In genomic region chr14:100085451-100085850, GRCh38 we compare ENCODE assay signal across 20 cellular contexts. TPM values are rescaled to one million over a fixed set of nuclear protein-coding genes. Genes with fewer than 3 reads are reported as not detected.
DNase-seq lines count a peak whose midpoint lies in the region; ATAC-seq lines count a peak whose summit lies in the region.
"Had no signal": no experiment of that assay in that cellular context is flagged by ENCODE, and none has a peak within 500 bp of the region (broad histone marks: within the 10 kb centered on the region; RNA-seq: fewer than 3 reads in every experiment).

No MANE protein-coding gene starts in this region.

- peaks cover 69% of the 10 kb centered on the region for H3K36me3 Mint-ChIP-seq in T-helper 1 cell treated with Interleukin-12 subunit alpha and Interleukin-12 subunit beta and Interleukin-4 antibody, amounts not matched to agents 30 μg/mL and 1 μg/mL, for 36 hours (ENCODE audit: low read depth)
- H3K36me3 Mint-ChIP-seq in activated naive CD4-positive, alpha-beta T cell treated with anti-CD3 and anti-CD28 coated beads, Interleukin-2, amount 50 U/mL, for 24 hours: peaks cover 31% of the 10 kb centered on the region
- H3K36me3 Mint-ChIP-seq in activated naive CD8-positive, alpha-beta T cell treated with anti-CD3 and anti-CD28 coated beads, Interleukin-2, amount 10 ng/mL, durations not matched to agents 7 days and 5 days: peaks cover 67% of the 10 kb centered on the region
- peaks cover 41% of the 10 kb centered on the region for H3K36me3 Mint-ChIP-seq in stimulated activated memory B cell treated with anti-CD40 and anti-IgM and Interleukin-4, amounts not matched to agents 10 μg/mL and 1 μg/mL and 100 μg/mL, for 72 hours

- DNase-seq in T-helper 1 cell (no peak), midbrain (lab: John Stamatoyannopoulos, UW) (no peak), HT-29 (ENCODE audit: low spot score) (no peak)
- no peak for DNase-seq in activated naive CD4-positive, alpha-beta T cell treated with Interleukin-2 at 50 U/mL for 16 hours
- DNase-seq in activated naive CD8-positive, alpha-beta T cell treated with anti-CD3 and anti-CD28 coated beads, Interleukin-2, amount 10 ng/mL, durations not matched to agents 7 days and 5 days: no peak
- DNase-seq: cerebellar nuclear complex, dorsolateral prefrontal cortex, left ventricle myocardium inferior, MV-4-11, NCI-H1436 treated with DMSO at 0.1 percent for 48 hours, NCI-H2107, NCI-H82, occipital lobe, SJCRH30, tibial artery had no signal

- peak overlapping the region; percentile 41 for H3K27ac Mint-ChIP-seq in T-helper 1 cell treated with Interleukin-12 subunit alpha and Interleukin-12 subunit beta and Interleukin-4 antibody, amounts not matched to agents 30 μg/mL and 1 μg/mL, for 36 hours
- peak overlapping the region; percentile 97 for H3K27ac Mint-ChIP-seq in activated naive CD4-positive, alpha-beta T cell treated with anti-CD3 and anti-CD28 coated beads, Interleukin-2, amount 50 U/mL, for 24 hours
- H3K27ac Mint-ChIP-seq in activated naive CD8-positive, alpha-beta T cell treated with anti-CD3 and anti-CD28 coated beads, Interleukin-2, amount 10 ng/mL, durations not matched to agents 7 days and 5 days: peak overlapping the region; percentile 40
- H3K27ac Mint-ChIP-seq in stimulated activated memory B cell treated with anti-CD40 and anti-IgM and Interleukin-4, amounts not matched to agents 10 μg/mL and 1 μg/mL and 100 μg/mL, for 72 hours: peak overlapping the region; percentile 42
- H3K27ac Mint-ChIP-seq: GM23338 had no signal

- ATAC-seq in activated naive CD8-positive, alpha-beta T cell treated with anti-CD3 and anti-CD28 coated beads, Interleukin-2, amount 10 ng/mL, durations not matched to agents 7 days and 5 days (ENCODE audit: low read depth): no peak
- ATAC-seq in stimulated activated memory B cell treated with anti-CD40 and anti-IgM and Interleukin-4, amounts not matched to agents 10 μg/mL and 1 μg/mL and 100 μg/mL, for 72 hours: no peak
- ATAC-seq: GM23338 had no signal

- no peaks in the 10 kb centered on the region for H3K9me3 Mint-ChIP-seq in T-helper 1 cell treated with Interleukin-12 subunit alpha and Interleukin-12 subunit beta and Interleukin-4 antibody, amounts not matched to agents 30 μg/mL and 1 μg/mL, for 36 hours
- H3K9me3 Mint-ChIP-seq in activated naive CD4-positive, alpha-beta T cell treated with anti-CD3 and anti-CD28 coated beads, Interleukin-2, amount 50 U/mL, for 24 hours: no peaks in the 10 kb centered on the region
- no peaks in the 10 kb centered on the region for H3K9me3 Mint-ChIP-seq in activated naive CD8-positive, alpha-beta T cell treated with anti-CD3 and anti-CD28 coated beads, Interleukin-2, amount 10 ng/mL, durations not matched to agents 7 days and 5 days
- no peaks in the 10 kb centered on the region for H3K9me3 Mint-ChIP-seq in stimulated activated memory B cell treated with anti-CD40 and anti-IgM and Interleukin-4, amounts not matched to agents 10 μg/mL and 1 μg/mL and 100 μg/mL, for 72 hours
- H3K9me3 Mint-ChIP-seq: CD14-positive monocyte, GM23338 had no signal

- peaks cover 80% of the 10 kb centered on the region for H3K4me1 Mint-ChIP-seq in T-helper 1 cell treated with Interleukin-12 subunit alpha and Interleukin-12 subunit beta and Interleukin-4 antibody, amounts not matched to agents 30 μg/mL and 1 μg/mL, for 36 hours (ENCODE audit: low read depth)
- H3K4me1 Mint-ChIP-seq in activated naive CD4-positive, alpha-beta T cell treated with anti-CD3 and anti-CD28 coated beads, Interleukin-2, amount 50 U/mL, for 24 hours: peaks cover 95% of the 10 kb centered on the region
- H3K4me1 Mint-ChIP-seq in activated naive CD8-positive, alpha-beta T cell treated with anti-CD3 and anti-CD28 coated beads, Interleukin-2, amount 10 ng/mL, durations not matched to agents 7 days and 5 days: peaks cover 78% of the 10 kb centered on the region
- H3K4me1 Mint-ChIP-seq in stimulated activated memory B cell treated with anti-CD40 and anti-IgM and Interleukin-4, amounts not matched to agents 10 μg/mL and 1 μg/mL and 100 μg/mL, for 72 hours: peaks cover 49% of the 10 kb centered on the region

- no peaks in the 10 kb centered on the region for H3K27me3 Mint-ChIP-seq in T-helper 1 cell treated with Interleukin-12 subunit alpha and Interleukin-12 subunit beta and Interleukin-4 antibody, amounts not matched to agents 30 μg/mL and 1 μg/mL, for 36 hours (ENCODE audit: low read depth)
- no peaks in the 10 kb centered on the region for H3K27me3 Mint-ChIP-seq in activated naive CD4-positive, alpha-beta T cell treated with anti-CD3 and anti-CD28 coated beads, Interleukin-2, amount 50 U/mL, for 24 hours
- H3K27me3 Mint-ChIP-seq in activated naive CD8-positive, alpha-beta T cell treated with anti-CD3 and anti-CD28 coated beads, Interleukin-2, amount 10 ng/mL, durations not matched to agents 7 days and 5 days: no peaks in the 10 kb centered on the region
- no peaks in the 10 kb centered on the region for H3K27me3 Mint-ChIP-seq in stimulated activated memory B cell treated with anti-CD40 and anti-IgM and Interleukin-4, amounts not matched to agents 10 μg/mL and 1 μg/mL and 100 μg/mL, for 72 hours

- POLR2A ChIA-PET in activated naive CD8-positive, alpha-beta T cell treated with anti-CD3 and anti-CD28 coated beads, Interleukin-2, amount 10 ng/mL, durations not matched to agents 7 days and 5 days (lab: Charles Lee): interaction anchor here (0.6 to 2.2 kb wide), 3 partner anchors 11 to 26 kb away, joined by 3 to 13 read pairs (median 4); no protein-coding TSS in a partner anchor

- H3K4me3 Mint-ChIP-seq in T-helper 1 cell treated with Interleukin-12 subunit alpha and Interleukin-12 subunit beta and Interleukin-4 antibody, amounts not matched to agents 30 μg/mL and 1 μg/mL, for 36 hours: peak overlapping the region; percentile 12
- H3K4me3 Mint-ChIP-seq in activated naive CD4-positive, alpha-beta T cell treated with anti-CD3 and anti-CD28 coated beads, Interleukin-2, amount 50 U/mL, for 24 hours: peak overlapping the region; percentile 65
- H3K4me3 Mint-ChIP-seq in activated naive CD8-positive, alpha-beta T cell treated with anti-CD3 and anti-CD28 coated beads, Interleukin-2, amount 10 ng/mL, durations not matched to agents 7 days and 5 days: peak overlapping the region; percentile 41
- no peak overlapping the region for H3K4me3 Mint-ChIP-seq in stimulated activated memory B cell treated with anti-CD40 and anti-IgM and Interleukin-4, amounts not matched to agents 10 μg/mL and 1 μg/mL and 100 μg/mL, for 72 hours
- H3K4me3 Mint-ChIP-seq: CD14-positive monocyte, GM23338 had no signal

RNA-seq across cellular contexts. Expression of gene EVL, which starts 20.2 kb away (rescaled TPM):
- 1,000 to 10,000 TPM; 1,124 to 1,144 TPM for total RNA-seq in activated naive CD8-positive, alpha-beta T cell treated with anti-CD3 and anti-CD28 coated beads, Interleukin-2, amount 10 ng/mL, durations not matched to agents 7 days and 5 days
- total RNA-seq in HT-29 (2014; rRNA removed; shearing (Covaris generic)): 3.2 and 6.9 TPM in 2 replicates

Comparison
In these comparisons a context has a peak if more than half of its experiments do, and no peak if none do; other contexts are left out.
1. H3K27ac Mint-ChIP-seq: peak in every context shown above with its lines; median percentile 97 in activated naive CD4-positive, alpha-beta T cell treated with anti-CD3 and anti-CD28 coated beads, Interleukin-2, amount 50 U/mL, for 24 hours; 42 in stimulated activated memory B cell treated with anti-CD40 and anti-IgM and Interleukin-4, amounts not matched to agents 10 μg/mL and 1 μg/mL and 100 μg/mL, for 72 hours; 41 in T-helper 1 cell treated with Interleukin-12 subunit alpha and Interleukin-12 subunit beta and Interleukin-4 antibody, amounts not matched to agents 30 μg/mL and 1 μg/mL, for 36 hours; 40 in activated naive CD8-positive, alpha-beta T cell treated with anti-CD3 and anti-CD28 coated beads, Interleukin-2, amount 10 ng/mL, durations not matched to agents 7 days and 5 days.
2. RNA of gene EVL, which starts 20.2 kb away (total RNA-seq): 1,124 to 1,144 TPM in activated naive CD8-positive, alpha-beta T cell treated with anti-CD3 and anti-CD28 coated beads, Interleukin-2, amount 10 ng/mL, durations not matched to agents 7 days and 5 days; 3.2 to 6.9 TPM in HT-29; every median in the first group is over 100 times any median in the second.